In the genomic region with DNA sequence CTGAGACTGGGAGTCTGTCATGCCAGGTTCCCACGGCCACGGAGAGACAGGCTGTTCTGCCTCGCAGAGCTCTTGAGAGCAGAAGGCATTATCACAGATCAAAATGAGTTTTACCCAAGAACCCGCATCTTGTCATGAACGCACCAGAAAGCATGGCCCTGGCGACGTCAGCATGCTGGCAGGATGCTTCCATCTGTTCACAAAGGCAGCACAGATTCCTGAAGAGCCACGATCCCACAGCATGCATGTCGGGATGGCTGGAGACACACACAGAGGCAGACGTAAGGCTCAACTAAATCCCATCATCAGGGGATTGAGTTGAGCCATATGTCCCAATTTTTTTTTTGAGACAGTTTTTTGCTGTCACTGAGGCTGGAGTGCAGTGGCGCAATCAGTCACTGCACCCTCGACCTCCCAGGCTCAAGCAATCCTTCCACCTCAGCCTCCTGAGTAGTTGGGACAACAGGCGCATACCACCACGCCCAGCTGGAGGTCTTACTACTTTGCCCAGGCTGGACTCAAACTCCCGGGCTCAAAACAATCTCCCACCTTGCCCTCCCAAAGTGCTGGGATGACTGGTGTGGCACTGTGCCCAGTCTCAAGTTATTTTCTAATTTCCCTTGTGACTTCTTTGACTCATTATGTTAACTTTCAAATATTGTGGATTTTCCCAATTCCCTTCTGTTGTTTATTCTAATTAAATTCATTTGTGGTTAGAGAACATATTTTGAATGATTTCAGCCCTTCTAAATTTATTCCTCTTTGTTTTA, we compare ENCODE assay signal across 19 cellular contexts. TPM values are rescaled to one million over a fixed set of nuclear protein-coding genes. Genes with fewer than 3 reads are reported as not detected.
DNase-seq lines count a peak whose midpoint lies in the region; ATAC-seq and TF ChIP-seq lines count a peak whose summit lies in the region.
"Had no signal": no experiment of that assay in that cellular context is flagged by ENCODE, and none has a peak within 500 bp of the region (broad histone marks: within the 10 kb centered on the region; RNA-seq: fewer than 3 reads in every experiment).

No MANE protein-coding gene starts in this region.

- ATAC-seq in GM21619 (IDR thresholded peaks at IDR 0.05; ENCODE audit: unreplicated experiment), result no peak
- ATAC-seq in GM21390 (IDR thresholded peaks at IDR 0.05; ENCODE audit: unreplicated experiment), result no peak

- intact Hi-C loops in spleen (cut with DNase I; ENCODE audit: low total_unique reads), result no loop called here

- H3K4me3 ChIP-seq in AG10803 (ENCODE audit: low read length), result no peak overlapping the region
- no peak overlapping the region for H3K4me3 ChIP-seq in astrocyte of the cerebellum (ENCODE audit: low read depth, low read length)
- no peak overlapping the region for H3K4me3 ChIP-seq in spleen
- H3K4me3 ChIP-seq: breast epithelium, lung had no signal

- peaks cover 0 to 65% (median 0%) of the 10 kb centered on the region in 6 donors for H3K36me3 ChIP-seq in spleen
- H3K36me3 ChIP-seq: breast epithelium had no signal

- peak; percentile 94 for DNase-seq in AG10803 (ENCODE audit: low read depth)
- peak; percentile 47 for DNase-seq in HFFc6
- DNase-seq in astrocyte of the cerebellum (ENCODE audit: low read depth), result peak; percentile 43
- DNase-seq in glutamatergic neuron, result peak; percentile 71
- DNase-seq in spleen, result no peak
- no peak for DNase-seq in NCI-H2107 treated with DMSO at 0.1 percent for 48 hours (lab: John Stamatoyannopoulos, UW; ENCODE audit: unreplicated experiment)
- DNase-seq: activated CD4-positive, alpha-beta T cell treated with anti-CD3 and anti-CD28 coated beads for 1 hour; activated naive CD4-positive, alpha-beta T cell treated with Interleukin-2 at 50 U/mL for 16 hours; BE2C; effector CD4-positive, alpha-beta T cell; H9; NCI-H2107; Right ventricle myocardium superior; T-helper 2 cell had no signal

- no peaks in the 10 kb centered on the region for H3K9me3 ChIP-seq in spleen
- H3K9me3 ChIP-seq: BE2C, breast epithelium had no signal

- in situ Hi-C loops in astrocyte of the cerebellum (cut with HindIII; ENCODE audit: low sequenced_read_pairs), result no loop called here

- WGBS in spleen, 5 donors, result 87 to 96% (median 90%) methylated on average over 15 of the region's 15 CpGs

- H3K4me3 Mint-ChIP-seq in HFFc6 (no peak overlapping the region), glutamatergic neuron (ENCODE audit: unreplicated experiment) (peak overlapping the region; percentile 67)
- H3K4me3 Mint-ChIP-seq: H9, neural crest cell had no signal

- H3K9me3 Mint-ChIP-seq in HFFc6, result no peaks in the 10 kb centered on the region
- H3K9me3 Mint-ChIP-seq in glutamatergic neuron (ENCODE audit: unreplicated experiment), result peaks cover 5% of the 10 kb centered on the region
- H3K9me3 Mint-ChIP-seq: H9, neural crest cell had no signal

- TF ChIP-seq CTCF in AG10803 (conservative IDR thresholded peaks at IDR 0.05; ENCODE audit: low read length) (no peak), HFFc6 (IDR thresholded peaks at IDR 0.05) (no peak), astrocyte of the cerebellum (IDR thresholded peaks at IDR 0.05; ENCODE audit: low read depth, low read length, missing control alignments) (no peak), glutamatergic neuron (IDR thresholded peaks at IDR 0.05; ENCODE audit: partially characterized antibody, unreplicated experiment) (no peak), spleen (IDR thresholded peaks at IDR 0.05 in 8 of 11, conservative IDR thresholded peaks at IDR 0.05 in 3 of 11) (no peak)

- no peaks in the 10 kb centered on the region for H3K27me3 Mint-ChIP-seq in HFFc6 (ENCODE audit: insufficient read depth)
- peaks cover 8% of the 10 kb centered on the region for H3K27me3 Mint-ChIP-seq in glutamatergic neuron (ENCODE audit: unreplicated experiment)

- no peaks in the 10 kb centered on the region for H3K4me1 ChIP-seq in spleen
- H3K4me1 ChIP-seq: BE2C, breast epithelium had no signal

- no peak overlapping the region for H3K27ac ChIP-seq in spleen
- H3K27ac ChIP-seq: breast epithelium had no signal

- TF ChIP-seq POLR2A in spleen (IDR thresholded peaks at IDR 0.05), result no peak

- H3K36me3 Mint-ChIP-seq in HFFc6 (ENCODE audit: low read depth) (peaks cover 19% of the 10 kb centered on the region), glutamatergic neuron (ENCODE audit: unreplicated experiment) (no peaks in the 10 kb centered on the region)

- H3K27me3 ChIP-seq in spleen (replicated peaks in 1 of 7), result no peaks in the 10 kb centered on the region
- H3K27me3 ChIP-seq: BE2C, breast epithelium had no signal

- peaks cover 12% of the 10 kb centered on the region for H3K4me1 Mint-ChIP-seq in HFFc6 (ENCODE audit: low read depth)
- peaks cover 7% of the 10 kb centered on the region for H3K4me1 Mint-ChIP-seq in glutamatergic neuron (ENCODE audit: low read depth, unreplicated experiment)
- H3K4me1 Mint-ChIP-seq: H9, neural crest cell had no signal

- H3K27ac Mint-ChIP-seq in HFFc6 (peak overlapping the region; percentile 21; the same call in 1 of the 2 replicates), glutamatergic neuron (ENCODE audit: unreplicated experiment) (peak overlapping the region; percentile 88)
- H3K27ac Mint-ChIP-seq: H9 had no signal

RNA-seq across cellular contexts. Expression of a gene that starts 11.1 kb away (rescaled TPM):
- total RNA-seq in HFFc6 (2021; fragmentation: NEBNext Ultra II Directional; extraction: Animal tissue kit (Norgen Biotek cat#: 25700)), result 10 to 100 TPM; 13.6 to 26.3 (median 21.9) TPM
- total RNA-seq in glutamatergic neuron (ENCODE audit: unreplicated experiment), result 42.8 TPM
- total RNA-seq in spleen, result 10 to 100 TPM; 15.7 to 28.9 (median 18.0) TPM
- polyA plus RNA-seq in spleen, result 10 to 100 TPM; 11.5 to 15.3 (median 14.5) TPM

RNA-seq across cellular contexts. Expression of a gene that starts 23.0 kb away (rescaled TPM):
- total RNA-seq in HFFc6 (2021; fragmentation: NEBNext Ultra II Directional; extraction: Animal tissue kit (Norgen Biotek cat#: 25700)), result 1 to 10 TPM; 1.5 to 2.5 (median 1.9) TPM
- total RNA-seq in glutamatergic neuron (ENCODE audit: unreplicated experiment) (39.2 TPM), spleen (1 to 10 TPM; 1.2 to 3.2 (median 2.8) TPM)
- polyA plus RNA-seq in spleen, result 1 to 10 TPM in 1 of 3 donors, under 1 TPM in 2; 0.80 to 1.3 (median 0.98) TPM

Comparison
In these comparisons a context has a peak if more than half of its experiments do, and no peak if none do; other contexts are left out.
1. DNase-seq: peak in AG10803 (single experiment), HFFc6 (single experiment), astrocyte of the cerebellum (single experiment) and glutamatergic neuron (single experiment); none in spleen (single experiment) and NCI-H2107 treated with DMSO at 0.1 percent for 48 hours (single experiment).